In genomic region chr1:161133220-161133740, GRCh38 we compare ENCODE assay signal across 7 cellular contexts. TPM values are rescaled to one million over a fixed set of nuclear protein-coding genes. Genes with fewer than 3 reads are reported as not detected.
DNase-seq lines count a peak whose midpoint lies in the region; ATAC-seq and TF ChIP-seq lines count a peak whose summit lies in the region.

No MANE protein-coding gene starts in this region.

- H3K9me2 ChIP-seq in GM23338 (ENCODE audit: insufficient read depth), result no peaks in the 10 kb centered on the region; the same call in 1 of the 2 replicates
- no peaks in the 10 kb centered on the region for H3K9me2 ChIP-seq in PC-9 (ENCODE audit: insufficient read depth)

- H2AFZ ChIP-seq in GM23338 (0 out of 2 replicates have a peak overlapping the region, but pooled peaks have one; percentile 4), PC-9 (peak overlapping the region; percentile 90)

- H3K4me3 ChIP-seq in GM23338 (peak overlapping the region; percentile 77), PC-9 (peak overlapping the region; percentile 66)

- no peaks in the 10 kb centered on the region for H3K9me3 ChIP-seq in PC-9 (ENCODE audit: insufficient read depth, low read depth)

- peaks cover 3% of the 10 kb centered on the region for H3K27me3 Mint-ChIP-seq in GM23338 (ENCODE audit: insufficient read depth, low read depth, poor library complexity)

- peaks cover 9% of the 10 kb centered on the region for H3K36me3 Mint-ChIP-seq in GM23338 (ENCODE audit: low read depth)

- no peak overlapping the region for H3K4me3 Mint-ChIP-seq in GM23338

- H3F3A ChIP-seq in GM23338 (replicated peaks; ENCODE audit: low read depth), result peaks cover 19% of the 10 kb centered on the region
- peaks cover 62% of the 10 kb centered on the region for H3F3A ChIP-seq in PC-9 (ENCODE audit: insufficient read depth, low read depth)

- no TSS peak for BruUV-seq in PC-9 (replicated peaks; lab: Mats Ljungman, UMichigan)

- no peaks in the 10 kb centered on the region for H3K9me3 Mint-ChIP-seq in GM23338

- DNase-seq in GM23338 (ENCODE audit: low spot score), result peak; percentile 30
- DNase-seq in PC-9, result no peak
- peak; percentile 33 for DNase-seq in glomerular visceral epithelial cell (ENCODE audit: extremely low spot score)
- DNase-seq in substantia nigra (lab: John Stamatoyannopoulos, UW), result no peak
- no peak for DNase-seq in SHP77 (lab: John Stamatoyannopoulos, UW)
- no peak for DNase-seq in activated gamma-delta T cell (lab: John Stamatoyannopoulos, UW)

- H3K36me3 ChIP-seq in GM23338 (ENCODE audit: insufficient read depth) (peaks cover 11% of the 10 kb centered on the region), PC-9 (ENCODE audit: low read depth) (0 out of 2 replicates have a peak, but pooled peaks cover 5% of the 10 kb centered on the region)

- intact Hi-C loops in PC-9 (cut with micrococcal nuclease; ENCODE audit: unreplicated experiment), result loop anchor here (1.0 to 10.0 kb wide), 3 partner anchors 34 to 138 kb away; partner anchors contain the start of genes B4GALT3 and KLHDC9

- peaks cover 23% of the 10 kb centered on the region for H3K4me1 Mint-ChIP-seq in GM23338

- CTCF ChIA-PET in PC-9 (lab: Charles Lee), result interaction anchor here (0.6 to 0.7 kb wide), 2 partner anchors 18 to 30 kb away, joined by 3 read pairs; no protein-coding TSS in a partner anchor

- H3K27ac ChIP-seq in GM23338 (ENCODE audit: low read depth) (peak overlapping the region; percentile 97), PC-9 (peak overlapping the region; percentile 91), substantia nigra (ENCODE audit: low read depth, low read length, poor library complexity, severe bottlenecking) (peak overlapping the region; percentile 97)

- TF ChIP-seq CTCF in GM23338 (conservative IDR thresholded peaks at IDR 0.05; ENCODE audit: low read depth in 2 of 2) (no peak), PC-9 (conservative IDR thresholded peaks at IDR 0.05) (no peak; the same call in 1 of the 2 replicates)

- H4K20me1 ChIP-seq in GM23338 (replicated peaks; ENCODE audit: insufficient read depth) (no peaks in the 10 kb centered on the region; the same call in none of the 2 replicates), PC-9 (ENCODE audit: insufficient read depth) (no peaks in the 10 kb centered on the region; the same call in 1 of the 2 replicates)

- H3K27ac Mint-ChIP-seq in GM23338, result no peak overlapping the region

- H3K4me1 ChIP-seq in GM23338 (ENCODE audit: insufficient read depth), result peaks cover 29% of the 10 kb centered on the region
- H3K4me1 ChIP-seq in PC-9 (replicated peaks; ENCODE audit: insufficient read depth), result peaks cover 33% of the 10 kb centered on the region

- peak overlapping the region; percentile 87 for H3K4me2 ChIP-seq in GM23338
- H3K4me2 ChIP-seq in PC-9, result peak overlapping the region; percentile 84

- POLR2A ChIA-PET in PC-9 (lab: Charles Lee; ENCODE audit: unreplicated experiment), result interaction anchor here (0.6 to 0.7 kb wide), 4 partner anchors 12 to 92 kb away, joined by 3 to 6 read pairs (median 3); partner anchors contain the start of genes B4GALT3 and TOMM40L

- H3K27me3 ChIP-seq in GM23338 (ENCODE audit: insufficient read depth), result no peaks in the 10 kb centered on the region
- no peaks in the 10 kb centered on the region for H3K27me3 ChIP-seq in PC-9 (ENCODE audit: insufficient read depth, low read depth)

- ATAC-seq in GM23338, result peak; percentile 24
- no peak for ATAC-seq in activated CD4-positive, CD25-positive, alpha-beta regulatory T cell treated with anti-CD3 and anti-CD28 coated beads, Interleukin-2, amount 50 U/mL, for 24 hours

- H3K79me2 ChIP-seq in GM23338 (replicated peaks; ENCODE audit: insufficient read depth), result peaks cover 62% of the 10 kb centered on the region
- H3K79me2 ChIP-seq in PC-9 (ENCODE audit: low read depth), result peaks cover 49% of the 10 kb centered on the region

TF ChIP-seq in GM23338, 12 proteins besides CTCF, POLR2A, EP300 and RAD21:
- TF ChIP-seq JUNB (IDR thresholded peaks at IDR 0.05; ENCODE audit: unreplicated experiment) (no peak), ZNF114 (CRISPR knock-in tag; IDR thresholded peaks at IDR 0.05) (no peak), NANOG (IDR thresholded peaks at IDR 0.05; ENCODE audit: borderline replicate concordance) (no peak), EZH2 (IDR thresholded peaks at IDR 0.05; ENCODE audit: low read depth, unreplicated experiment) (no peak), EZH2phosphoT487 (IDR thresholded peaks at IDR 0.05; ENCODE audit: unreplicated experiment) (no peak), REST (IDR thresholded peaks at IDR 0.05; ENCODE audit: unreplicated experiment) (no peak)

RNA-seq across cellular contexts. Expression of gene DEDD, which starts 0.8 kb away (rescaled TPM):
- total RNA-seq in GM23338 (2014; rRNA removed; shearing (Covaris generic)), result 30.2 and 35.3 TPM in 2 replicates
- polyA plus RNA-seq in GM23338 (2016; fragmentation: Nextera tagmentation; extraction: Ambion mirVana), result 20.7 and 22.8 TPM in 2 replicates
- 26.7 and 29.8 TPM in 2 replicates for total RNA-seq in PC-9 (2021)

RNA-seq across cellular contexts. Expression of gene NIT1, which starts 15.4 kb away (rescaled TPM):
- total RNA-seq in GM23338 (2014; rRNA removed; shearing (Covaris generic)), result 29.7 and 35.9 TPM in 2 replicates
- polyA plus RNA-seq in GM23338 (2016; fragmentation: Nextera tagmentation; extraction: Ambion mirVana), result 38.0 and 43.0 TPM in 2 replicates
- total RNA-seq in PC-9 (2021), result 25.9 and 26.8 TPM in 2 replicates

RNA-seq across cellular contexts. Expression of gene PFDN2, which starts 15.4 kb away (rescaled TPM):
- total RNA-seq in GM23338 (2014; rRNA removed; shearing (Covaris generic)), result 19.7 and 45.6 TPM in 2 replicates
- polyA plus RNA-seq in GM23338 (2016; fragmentation: Nextera tagmentation; extraction: Ambion mirVana), result 352 and 395 TPM in 2 replicates
- 68.2 and 74.4 TPM in 2 replicates for total RNA-seq in PC-9 (2021)

RNA-seq across cellular contexts. Expression of gene UFC1, which starts 20.5 kb away (rescaled TPM):
- total RNA-seq in GM23338 (2014; rRNA removed; shearing (Covaris generic)), result 41.4 and 57.5 TPM in 2 replicates
- polyA plus RNA-seq in GM23338 (2016; fragmentation: Nextera tagmentation; extraction: Ambion mirVana), result 74.5 and 77.0 TPM in 2 replicates
- 74.2 and 74.9 TPM in 2 replicates for total RNA-seq in PC-9 (2021)

RNA-seq across cellular contexts. Expression of gene USP21, which starts 26.0 kb away (rescaled TPM):
- total RNA-seq in GM23338 (2014; rRNA removed; shearing (Covaris generic)), result 17.0 and 25.6 TPM in 2 replicates
- polyA plus RNA-seq in GM23338 (2016; fragmentation: Nextera tagmentation; extraction: Ambion mirVana), result 17.9 and 20.0 TPM in 2 replicates
- 32.3 and 34.8 TPM in 2 replicates for total RNA-seq in PC-9 (2021)

Comparison
In these comparisons a context has a peak if more than half of its experiments do, and no peak if none do; other contexts are left out.
1. DNase-seq: peak in GM23338 (single experiment) and glomerular visceral epithelial cell (single experiment); none in PC-9 (0 of 2), substantia nigra (0 of 49), SHP77 (0 of 2) and activated gamma-delta T cell (single experiment).
2. Peak in every context shown above with its lines, with median percentiles within 50 percentile points of each other: H3K27ac ChIP-seq.